Comparison of ENCODE assay signal across 9 cellular contexts in the genomic region with DNA sequence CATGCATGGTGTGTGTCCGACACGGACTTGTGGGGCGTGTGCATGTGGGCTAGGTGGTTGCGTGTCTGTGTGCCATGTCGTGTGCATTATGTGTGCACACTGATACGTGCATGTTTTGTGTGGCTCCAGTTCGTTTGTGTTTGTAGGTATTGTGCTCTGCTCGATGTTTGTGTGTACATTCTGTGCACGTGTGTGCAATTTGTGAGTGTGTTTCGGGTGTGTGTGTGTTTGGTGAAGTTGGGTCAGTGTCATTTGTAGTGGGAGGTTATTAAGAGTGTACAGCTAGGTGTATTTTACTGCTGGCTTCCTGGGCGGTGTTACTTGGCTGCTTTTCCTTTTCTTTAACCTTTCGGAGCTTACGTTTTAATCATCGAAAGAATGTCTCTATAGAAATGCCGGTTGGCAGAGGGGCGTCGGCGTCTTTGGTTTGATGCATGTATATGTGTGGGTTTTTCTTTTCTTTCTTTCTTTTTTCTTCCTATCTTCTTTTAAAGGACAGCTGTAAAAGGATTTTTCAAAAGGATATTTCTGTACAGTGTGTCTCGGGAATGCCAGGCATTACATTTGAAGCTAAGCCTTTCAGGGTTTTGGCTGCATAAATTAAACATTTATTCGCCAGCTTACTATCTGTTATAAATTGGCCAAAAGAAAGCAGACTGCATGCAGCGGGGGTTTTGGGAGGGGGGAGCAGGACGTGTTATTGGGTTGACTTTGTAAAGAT. TPM values are rescaled to one million over a fixed set of nuclear protein-coding genes. Genes with fewer than 3 reads are reported as not detected.
DNase-seq lines count a peak whose midpoint lies in the region; ATAC-seq, FAIRE-seq and TF ChIP-seq lines count a peak whose summit lies in the region.
"Had no signal": no experiment of that assay in that cellular context is flagged by ENCODE, and none has a peak within 500 bp of the region (broad histone marks: within the 10 kb centered on the region; RNA-seq: fewer than 3 reads in every experiment).

No MANE protein-coding gene starts in this region.

- ATAC-seq in HG03280 (IDR thresholded peaks at IDR 0.05; ENCODE audit: unreplicated experiment) (no peak), GM21619 (IDR thresholded peaks at IDR 0.05; ENCODE audit: unreplicated experiment) (no peak)

- no peaks in the 10 kb centered on the region for H3K36me3 Mint-ChIP-seq in activated CD4-positive, alpha-beta T cell treated with anti-CD3 and anti-CD28 coated beads, Interleukin-2, amount 10 ng/mL, durations not matched to agents 7 days and 5 days (ENCODE audit: low read depth)

- peak overlapping the region; percentile 54 for H3K4me3 ChIP-seq in AG04450 (ENCODE audit: low read depth, low read length)
- H3K4me3 ChIP-seq in endothelial cell of umbilical vein (replicated peaks in 1 of 3; ENCODE audit: insufficient read depth in 1 of 3, low read depth in 1 of 3, low read length in 3 of 3) = peak overlapping the region; percentile 41 to 45 (median 44)
- H3K4me3 ChIP-seq in muscle layer of colon (ENCODE audit: low read depth in 1 of 2, low read length in 2 of 2) = peak overlapping the region; percentile 66 to 97

- TF ChIP-seq CTCF in AG04450 (IDR thresholded peaks at IDR 0.05; ENCODE audit: low read depth, low read length) (no peak), endothelial cell of umbilical vein (IDR thresholded peaks at IDR 0.05; ENCODE audit: extremely low read depth in 1 of 2, insufficient read depth in 1 of 2, low read depth in 1 of 2, low read length in 2 of 2) (no peak)

- H3K9ac ChIP-seq in endothelial cell of umbilical vein (replicated peaks; ENCODE audit: extremely low read depth, insufficient read depth, low read length) (no peak overlapping the region), muscle layer of colon (ENCODE audit: low read length) (peak overlapping the region; percentile 42)

- no peaks in the 10 kb centered on the region for H3K9me3 ChIP-seq in AG04450 (ENCODE audit: control insufficient read depth, insufficient read depth, low read length)
- H3K9me3 ChIP-seq in endothelial cell of umbilical vein (replicated peaks; ENCODE audit: control insufficient read depth, insufficient read depth, low read length) = no peaks in the 10 kb centered on the region
- no peaks in the 10 kb centered on the region for H3K9me3 ChIP-seq in muscle layer of colon (ENCODE audit: low read length)

- peak overlapping the region; percentile 54 for H3K4me2 ChIP-seq in endothelial cell of umbilical vein (ENCODE audit: insufficient read depth, low read length)

- H3K27ac Mint-ChIP-seq in activated CD4-positive, alpha-beta T cell treated with anti-CD3 and anti-CD28 coated beads, Interleukin-2, amount 10 ng/mL, durations not matched to agents 7 days and 5 days = no peak overlapping the region

- no TSS peak for BruUV-seq in endothelial cell of umbilical vein (replicated peaks; lab: Mats Ljungman, UMichigan)

- no peak for TF ChIP-seq POLR2A in endothelial cell of umbilical vein (IDR thresholded peaks at IDR 0.05; ENCODE audit: low read depth, low read length)

- H3K4me1 ChIP-seq in endothelial cell of umbilical vein (ENCODE audit: control insufficient read depth, extremely low read depth, insufficient read depth, low read length) (peaks cover 4% of the 10 kb centered on the region), muscle layer of colon (ENCODE audit: insufficient read depth, low read length) (peaks cover 25% of the 10 kb centered on the region)

- no peaks in the 10 kb centered on the region for H3K79me2 ChIP-seq in endothelial cell of umbilical vein (ENCODE audit: control insufficient read depth, insufficient read depth, low read length)

- no peak for FAIRE-seq in endothelial cell of umbilical vein (lab: Jason Lieb, UNC)

- H3K27ac ChIP-seq in AG04450 (ENCODE audit: low read depth, low read length) (no peak overlapping the region), endothelial cell of umbilical vein (ENCODE audit: insufficient read depth, low read depth, low read length) (no peak overlapping the region), muscle layer of colon (ENCODE audit: low read depth, low read length) (peak overlapping the region; percentile 65)

- dilution Hi-C loops in endothelial cell of umbilical vein (cut with MboI; ENCODE audit: extremely low pct_ligation_motif_present, low sequenced_read_pairs) = no loop called here

- H3K27me3 ChIP-seq in AG04450 (ENCODE audit: control insufficient read depth, insufficient read depth, low read length) (peaks cover 27% of the 10 kb centered on the region), endothelial cell of umbilical vein (ENCODE audit: control insufficient read depth in 2 of 2, insufficient read depth in 2 of 2, low read length in 2 of 2) (peaks cover 22 to 54% of the 10 kb centered on the region in 2 experiments), muscle layer of colon (ENCODE audit: control insufficient read depth in 1 of 2, insufficient read depth in 2 of 2, low read length in 2 of 2) (no peaks in the 10 kb centered on the region)

- H3K9me3 Mint-ChIP-seq in activated CD4-positive, alpha-beta T cell treated with anti-CD3 and anti-CD28 coated beads, Interleukin-2, amount 10 ng/mL, durations not matched to agents 7 days and 5 days = no peaks in the 10 kb centered on the region

- H3K4me1 Mint-ChIP-seq in activated CD4-positive, alpha-beta T cell treated with anti-CD3 and anti-CD28 coated beads, Interleukin-2, amount 10 ng/mL, durations not matched to agents 7 days and 5 days = peaks cover 6% of the 10 kb centered on the region

- H2AFZ ChIP-seq in endothelial cell of umbilical vein (ENCODE audit: low read depth, low read length) = peak overlapping the region; percentile 40

- CTCF ChIA-PET in AG04450 (lab: Charles Lee) (interaction anchor here (0.5 kb wide), 1 partner anchor 24 kb away, joined by 4 read pairs; no protein-coding TSS in a partner anchor), endothelial cell of umbilical vein (lab: Charles Lee) (interaction anchor here (1.3 kb wide), 1 partner anchor 12 kb away, joined by 5 read pairs; no protein-coding TSS in a partner anchor)
- CTCF ChIA-PET in activated CD4-positive, alpha-beta T cell treated with anti-CD3 and anti-CD28 coated beads, Interleukin-2, amount 10 ng/mL, durations not matched to agents 7 days and 5 days (lab: Charles Lee) = no interaction called here

- H3K4me3 Mint-ChIP-seq in activated CD4-positive, alpha-beta T cell treated with anti-CD3 and anti-CD28 coated beads, Interleukin-2, amount 10 ng/mL, durations not matched to agents 7 days and 5 days = no peak overlapping the region

- no peaks in the 10 kb centered on the region for H4K20me1 ChIP-seq in endothelial cell of umbilical vein (replicated peaks; ENCODE audit: control insufficient read depth, extremely low read depth, insufficient read depth, low read length)

- no peaks in the 10 kb centered on the region for H3K36me3 ChIP-seq in endothelial cell of umbilical vein (ENCODE audit: control insufficient read depth in 2 of 2, extremely low read depth in 1 of 2, insufficient read depth in 2 of 2, low read length in 2 of 2)
- no peaks in the 10 kb centered on the region for H3K36me3 ChIP-seq in muscle layer of colon (ENCODE audit: insufficient read depth, low read length)

- peaks cover 30% of the 10 kb centered on the region for H3K27me3 Mint-ChIP-seq in activated CD4-positive, alpha-beta T cell treated with anti-CD3 and anti-CD28 coated beads, Interleukin-2, amount 10 ng/mL, durations not matched to agents 7 days and 5 days

- no peaks in the 10 kb centered on the region for H3K9me1 ChIP-seq in endothelial cell of umbilical vein (replicated peaks; ENCODE audit: control insufficient read depth, extremely low read depth, insufficient read depth, low read length)

- POLR2A ChIA-PET in AG04450 (lab: Yijun Ruan, JAX) = no interaction called here
- POLR2A ChIA-PET in endothelial cell of umbilical vein (lab: Charles Lee) = no interaction called here
- POLR2A ChIA-PET in activated CD4-positive, alpha-beta T cell treated with anti-CD3 and anti-CD28 coated beads, Interleukin-2, amount 10 ng/mL, durations not matched to agents 7 days and 5 days (lab: Charles Lee) = no interaction called here

- no peak for DNase-seq in AG04450 (ENCODE audit: low read depth, low spot score)
- peak; percentile 36 for DNase-seq in NCI-H2029 treated with DMSO at 0.1 percent for 48 hours (lab: John Stamatoyannopoulos, UW)
- DNase-seq in endothelial cell of umbilical vein (ENCODE audit: low read depth, low spot score) = peak; percentile 25
- no peak for DNase-seq in stimulated activated CD8-positive, alpha-beta memory T cell treated with anti-CD3 and anti-CD28 coated beads, Interleukin-4, amount 100 ng/mL, for 48 hours
- no peak for DNase-seq in activated CD4-positive, alpha-beta T cell treated with anti-CD3 and anti-CD28 coated beads, Interleukin-2, amount 10 ng/mL, durations not matched to agents 7 days and 5 days

- intact Hi-C loops in endothelial cell of umbilical vein (cut with micrococcal nuclease) = loop anchor here (1.0 to 5.0 kb wide), 2 partner anchors 17 to 88 kb away; no protein-coding TSS in a partner anchor

TF ChIP-seq in endothelial cell of umbilical vein, 7 proteins besides CTCF, POLR2A, EP300 and RAD21:
- TF ChIP-seq EZH2 (IDR thresholded peaks at IDR 0.05; ENCODE audit: borderline replicate concordance, low read depth, low read length, severe bottlenecking) (peak; percentile 84), POLR2AphosphoS5 (IDR thresholded peaks at IDR 0.05; ENCODE audit: insufficient read depth, low read depth, low read length) (no peak)

RNA-seq across cellular contexts. Expression of a gene that starts 1.3 kb away (rescaled TPM):
- 0.16 and 0.19 TPM in 2 replicates for polyA plus RNA-seq in AG04450 (2011; rRNA removed)
- 0.18 and 0.70 TPM in 2 replicates for polyA minus RNA-seq in AG04450 (2011; rRNA and poly(A)+ RNA removed)
- total RNA-seq in endothelial cell of umbilical vein = 0.27 and 1.7 TPM in 2 replicates
- polyA plus RNA-seq in endothelial cell of umbilical vein = 0.07 and 0.13 TPM in 2 replicates
- polyA plus RNA-seq in endothelial cell of umbilical vein (2011; cell fraction: cytosol; rRNA removed) = 0.08 and 0.14 TPM in 2 replicates
- polyA plus RNA-seq in endothelial cell of umbilical vein (2011; cell fraction: nucleus; rRNA removed) = 0.43 and 0.59 TPM in 2 replicates
- polyA plus RNA-seq in endothelial cell of umbilical vein (2012) = 0.10 and 0.31 TPM in 2 replicates
- 0.57 and 0.90 TPM in 2 replicates for polyA minus RNA-seq in endothelial cell of umbilical vein
- polyA minus RNA-seq in endothelial cell of umbilical vein (2011; cell fraction: cytosol; rRNA and poly(A)+ RNA removed) = not detected
- polyA minus RNA-seq in endothelial cell of umbilical vein (2011; cell fraction: nucleus; rRNA and poly(A)+ RNA removed) = 3.1 and 5.9 TPM in 2 replicates
- not detected for total RNA-seq in activated CD4-positive, alpha-beta T cell treated with anti-CD3 and anti-CD28 coated beads, Interleukin-2, amount 10 ng/mL, durations not matched to agents 7 days and 5 days
- total RNA-seq: SK-MEL-5 had no signal

Comparison
In these comparisons a context has a peak if more than half of its experiments do, and no peak if none do; other contexts are left out.
1. DNase-seq: peak in NCI-H2029 treated with DMSO at 0.1 percent for 48 hours (single experiment) and endothelial cell of umbilical vein (single experiment); none in AG04450 (single experiment), stimulated activated CD8-positive, alpha-beta memory T cell treated with anti-CD3 and anti-CD28 coated beads, Interleukin-4, amount 100 ng/mL, for 48 hours (single experiment) and activated CD4-positive, alpha-beta T cell treated with anti-CD3 and anti-CD28 coated beads, Interleukin-2, amount 10 ng/mL, durations not matched to agents 7 days and 5 days (single experiment).
2. Peak in every context shown above with its lines, with median percentiles within 50 percentile points of each other: H3K4me3 ChIP-seq.